ENCODE assay signal across 1 cellular context in genomic region chr17:8143581-8144400, GRCh38.
TF ChIP-seq lines count a peak whose summit lies in the region.

No MANE protein-coding gene starts in this region.

TF ChIP-seq in HEK293T, 16 proteins besides CTCF, POLR2A, EP300 and RAD21 (continued from another document):
- TF ChIP-seq HDGF (IDR thresholded peaks at IDR 0.05; ENCODE audit: borderline replicate concordance) (no peak), FOXA1 (IDR thresholded peaks at IDR 0.05) (no peak), BHLHE40 (IDR thresholded peaks at IDR 0.05; ENCODE audit: borderline replicate concordance) (no peak), TARDBP (IDR thresholded peaks at IDR 0.05) (no peak), FOXM1 (IDR thresholded peaks at IDR 0.05; ENCODE audit: borderline replicate concordance) (no peak), LEF1 (IDR thresholded peaks at IDR 0.05; ENCODE audit: borderline replicate concordance) (no peak), PKNOX1 (IDR thresholded peaks at IDR 0.05) (no peak), L3MBTL2 (conservative IDR thresholded peaks at IDR 0.05) (no peak), NFRKB (IDR thresholded peaks at IDR 0.05) (no peak), SUZ12 (IDR thresholded peaks at IDR 0.05) (no peak), ELF4 (IDR thresholded peaks at IDR 0.05) (no peak), ARNT (IDR thresholded peaks at IDR 0.05) (no peak), CTBP1 (IDR thresholded peaks at IDR 0.05; ENCODE audit: borderline replicate concordance) (no peak), FOXK2 (IDR thresholded peaks at IDR 0.05) (no peak)
TF ChIP-seq in HEK293T: peak in this region for 0.
